ENCODE assay signal across 14 cellular contexts in the genomic region with DNA sequence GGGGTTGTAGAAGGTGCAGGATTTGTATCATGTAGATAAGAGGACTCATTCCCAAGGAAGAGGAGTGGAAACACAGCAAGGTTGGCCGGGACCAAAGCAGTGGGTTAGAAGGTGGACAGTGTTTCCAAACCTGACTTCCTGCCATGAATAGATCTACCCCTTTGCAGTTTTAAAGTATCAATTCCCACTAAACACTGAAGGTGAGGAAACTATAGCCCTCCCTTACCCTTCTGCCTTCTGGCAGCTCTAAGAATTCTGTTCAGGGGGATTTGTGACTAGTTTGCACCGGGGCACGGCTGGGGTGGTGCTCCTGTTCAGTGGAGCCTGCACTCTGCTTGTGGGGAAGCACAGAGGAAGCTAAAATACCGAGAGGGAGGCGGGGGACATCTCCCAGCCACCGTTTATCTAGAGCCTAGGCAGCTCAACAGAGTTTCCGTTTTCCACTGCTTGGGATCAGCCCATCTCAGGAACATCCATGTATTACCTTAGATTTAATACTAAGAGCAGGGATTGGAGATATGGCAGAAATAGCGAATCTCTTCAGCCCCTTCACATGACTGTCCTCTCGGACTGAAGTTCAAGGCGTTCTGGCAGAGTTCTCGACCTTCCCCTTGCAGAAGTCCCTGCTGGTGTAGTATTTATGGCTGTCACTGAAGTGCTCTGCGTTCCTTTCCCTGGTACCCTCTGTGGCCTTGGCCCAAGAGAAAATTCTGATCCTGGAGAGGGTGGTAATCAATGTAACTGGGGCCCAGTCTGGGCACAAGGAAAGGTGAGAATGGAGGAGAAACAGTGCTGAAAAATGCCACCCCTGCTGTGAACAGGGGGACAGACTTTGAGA. TPM values are rescaled to one million over a fixed set of nuclear protein-coding genes. Genes with fewer than 3 reads are reported as not detected.
DNase-seq lines count a peak whose midpoint lies in the region; ATAC-seq and TF ChIP-seq lines count a peak whose summit lies in the region.
"Had no signal": no experiment of that assay in that cellular context is flagged by ENCODE, and none has a peak within 500 bp of the region (broad histone marks: within the 10 kb centered on the region; RNA-seq: fewer than 3 reads in every experiment).

No MANE protein-coding gene starts in this region.

- WGBS in prostate gland = 42% methylated on average over 12 of the region's 12 CpGs

- H3K27ac ChIP-seq in prostate gland = peak overlapping the region; percentile 62 to 90
- H3K27ac ChIP-seq: heart right ventricle had no signal

- peaks cover 22% of the 10 kb centered on the region for H3K4me1 Mint-ChIP-seq in glutamatergic neuron (ENCODE audit: low read depth, unreplicated experiment)
- H3K4me1 Mint-ChIP-seq in activated CD8-positive, alpha-beta T cell treated with anti-CD3 and anti-CD28 coated beads, Interleukin-2, amount 10 ng/mL, durations not matched to agents 7 days and 5 days (ENCODE audit: low read depth) = no peaks in the 10 kb centered on the region
- H3K4me1 Mint-ChIP-seq: B cell had no signal

- H3K4me3 ChIP-seq in H7 (ENCODE audit: insufficient read depth, low read depth, low read length) = 0 out of 2 replicates have a peak overlapping the region, but pooled peaks have one; percentile 8
- H3K4me3 ChIP-seq in prostate gland = peak overlapping the region; percentile 18 to 51

- CTCF ChIA-PET in activated CD8-positive, alpha-beta T cell treated with anti-CD3 and anti-CD28 coated beads, Interleukin-2, amount 10 ng/mL, durations not matched to agents 7 days and 5 days (lab: Charles Lee) = no interaction called here

- H3K36me3 ChIP-seq in H7 (replicated peaks; ENCODE audit: control insufficient read depth, insufficient read depth, low read length) (no peaks in the 10 kb centered on the region), prostate gland (no peaks in the 10 kb centered on the region)
- H3K36me3 ChIP-seq: heart right ventricle had no signal

- H3K27ac Mint-ChIP-seq in glutamatergic neuron (ENCODE audit: unreplicated experiment) = peak overlapping the region; percentile 70
- no peak overlapping the region for H3K27ac Mint-ChIP-seq in activated CD8-positive, alpha-beta T cell treated with anti-CD3 and anti-CD28 coated beads, Interleukin-2, amount 10 ng/mL, durations not matched to agents 7 days and 5 days
- H3K27ac Mint-ChIP-seq: B cell had no signal

- no peak for ATAC-seq in activated CD8-positive, alpha-beta T cell treated with anti-CD3 and anti-CD28 coated beads, Interleukin-2, amount 10 ng/mL, durations not matched to agents 7 days and 5 days
- no peak for ATAC-seq in HG03139 (IDR thresholded peaks at IDR 0.05; ENCODE audit: unreplicated experiment)
- ATAC-seq: esophagus mucosa; heart right ventricle; left lobe of liver; naive thymus-derived CD8-positive, alpha-beta T cell had no signal

- peak overlapping the region; percentile 99 for H3K4me3 Mint-ChIP-seq in glutamatergic neuron (ENCODE audit: unreplicated experiment)
- H3K4me3 Mint-ChIP-seq in activated CD8-positive, alpha-beta T cell treated with anti-CD3 and anti-CD28 coated beads, Interleukin-2, amount 10 ng/mL, durations not matched to agents 7 days and 5 days = no peak overlapping the region
- H3K4me3 Mint-ChIP-seq: B cell had no signal

- no peak for TF ChIP-seq POLR2A in prostate gland (IDR thresholded peaks at IDR 0.05)

- H3K4me1 ChIP-seq in prostate gland (replicated peaks) = no peaks in the 10 kb centered on the region

- peaks cover 60% of the 10 kb centered on the region for H3K9me3 Mint-ChIP-seq in glutamatergic neuron (ENCODE audit: unreplicated experiment)
- no peaks in the 10 kb centered on the region for H3K9me3 Mint-ChIP-seq in activated CD8-positive, alpha-beta T cell treated with anti-CD3 and anti-CD28 coated beads, Interleukin-2, amount 10 ng/mL, durations not matched to agents 7 days and 5 days (ENCODE audit: insufficient read depth)

- peaks cover 33% of the 10 kb centered on the region for H3K27me3 Mint-ChIP-seq in glutamatergic neuron (ENCODE audit: unreplicated experiment)
- peaks cover 65% of the 10 kb centered on the region for H3K27me3 Mint-ChIP-seq in activated CD8-positive, alpha-beta T cell treated with anti-CD3 and anti-CD28 coated beads, Interleukin-2, amount 10 ng/mL, durations not matched to agents 7 days and 5 days (ENCODE audit: low read depth)

- TF ChIP-seq CTCF in glutamatergic neuron (IDR thresholded peaks at IDR 0.05; ENCODE audit: partially characterized antibody, unreplicated experiment) (no peak), prostate gland (IDR thresholded peaks at IDR 0.05) (no peak)

- intact Hi-C loops in prostate gland (cut with DNase I) = no loop called here

- H3K27me3 ChIP-seq in H7 (ENCODE audit: control insufficient read depth, insufficient read depth, low read length) = peaks cover 99% of the 10 kb centered on the region
- H3K27me3 ChIP-seq in prostate gland (replicated peaks; ENCODE audit: insufficient read depth) = peaks cover 11% of the 10 kb centered on the region

- no peaks in the 10 kb centered on the region for H3K9me3 ChIP-seq in prostate gland
- H3K9me3 ChIP-seq: heart right ventricle had no signal

- DNase-seq in H7 = no peak
- DNase-seq in NCI-H69 (lab: John Stamatoyannopoulos, UW) = peak; percentile 81
- DNase-seq in glutamatergic neuron = no peak
- no peak for DNase-seq in prostate gland (ENCODE audit: low spot score)
- DNase-seq in activated CD8-positive, alpha-beta T cell treated with anti-CD3 and anti-CD28 coated beads, Interleukin-2, amount 10 ng/mL, durations not matched to agents 7 days and 5 days = no peak
- DNase-seq in activated naive CD4-positive, alpha-beta T cell treated with anti-CD3 and anti-CD28 coated beads, Interleukin-2, amount 50 U/mL, for 16 hours = no peak
- DNase-seq: heart right ventricle; naive thymus-derived CD8-positive, alpha-beta T cell; NCI-H2081 treated with DMSO at 0.1 percent for 48 hours; stimulated activated CD4-positive, alpha-beta T cell treated with anti-CD3 and anti-CD28 coated beads, Interleukin-4, amount 100 ng/mL, for 1 hour had no signal

- H3K36me3 Mint-ChIP-seq in glutamatergic neuron (ENCODE audit: unreplicated experiment) = peaks cover 31% of the 10 kb centered on the region
- H3K36me3 Mint-ChIP-seq in activated CD8-positive, alpha-beta T cell treated with anti-CD3 and anti-CD28 coated beads, Interleukin-2, amount 10 ng/mL, durations not matched to agents 7 days and 5 days (ENCODE audit: low read depth) = peaks cover 1% of the 10 kb centered on the region

- POLR2A ChIA-PET in activated CD8-positive, alpha-beta T cell treated with anti-CD3 and anti-CD28 coated beads, Interleukin-2, amount 10 ng/mL, durations not matched to agents 7 days and 5 days (lab: Charles Lee) = no interaction called here

RNA-seq across cellular contexts. Expression of a gene that starts 5.5 kb away (rescaled TPM):
- 0.07 and 0.10 TPM in 2 replicates for total RNA-seq in H7 (2014; rRNA removed; shearing (Covaris generic))
- total RNA-seq in glutamatergic neuron (ENCODE audit: unreplicated experiment) (152 TPM), prostate gland (10 to 100 TPM in 1 of 2 donors, 1 to 10 TPM in 1; 5.5 to 15.2 TPM)
- total RNA-seq in activated CD8-positive, alpha-beta T cell treated with anti-CD3 and anti-CD28 coated beads, Interleukin-2, amount 10 ng/mL, durations not matched to agents 7 days and 5 days = not detected
- total RNA-seq: B cell; esophagus mucosa; heart right ventricle; left lobe of liver; naive thymus-derived CD8-positive, alpha-beta T cell had no signal
